1 cellular context compared by ENCODE assay signal in the genomic region with DNA sequence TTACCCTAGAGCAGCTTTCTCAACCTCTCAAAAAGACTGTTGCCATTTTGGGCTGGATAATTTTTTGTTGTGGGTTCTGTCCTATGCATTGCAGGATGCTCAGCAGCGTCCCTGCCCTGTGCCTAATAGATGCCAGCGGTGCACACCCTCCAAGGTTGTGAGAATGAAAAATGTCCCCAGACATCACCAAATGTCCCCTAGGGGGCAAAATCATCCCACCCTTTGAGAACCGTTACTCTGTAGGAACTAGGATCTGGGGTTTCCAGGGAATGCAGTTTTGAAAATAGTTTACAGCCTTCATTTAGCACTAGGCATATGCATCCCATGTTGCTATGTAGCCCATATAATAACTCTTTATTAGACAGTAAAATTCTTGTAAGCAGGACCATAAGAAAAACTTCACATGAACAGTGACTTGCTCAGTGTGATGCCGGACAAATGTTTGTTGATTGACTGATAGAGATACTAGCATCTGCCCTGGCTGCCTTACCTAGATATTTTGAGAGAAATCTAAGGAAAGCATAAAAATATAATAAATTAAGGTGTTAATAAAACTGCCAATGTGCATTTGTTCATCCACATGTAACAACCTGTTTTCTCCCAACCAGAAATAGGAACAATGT.
TF ChIP-seq lines count a peak whose summit lies in the region.

No MANE protein-coding gene starts in this region.

TF ChIP-seq in WTC11, 78 proteins besides CTCF, POLR2A, EP300 and RAD21 (continued from another document):
- TF ChIP-seq HMGA2 (CRISPR knock-in tag; IDR thresholded peaks at IDR 0.05), result no peak
- TF ChIP-seq, protein P1, sequence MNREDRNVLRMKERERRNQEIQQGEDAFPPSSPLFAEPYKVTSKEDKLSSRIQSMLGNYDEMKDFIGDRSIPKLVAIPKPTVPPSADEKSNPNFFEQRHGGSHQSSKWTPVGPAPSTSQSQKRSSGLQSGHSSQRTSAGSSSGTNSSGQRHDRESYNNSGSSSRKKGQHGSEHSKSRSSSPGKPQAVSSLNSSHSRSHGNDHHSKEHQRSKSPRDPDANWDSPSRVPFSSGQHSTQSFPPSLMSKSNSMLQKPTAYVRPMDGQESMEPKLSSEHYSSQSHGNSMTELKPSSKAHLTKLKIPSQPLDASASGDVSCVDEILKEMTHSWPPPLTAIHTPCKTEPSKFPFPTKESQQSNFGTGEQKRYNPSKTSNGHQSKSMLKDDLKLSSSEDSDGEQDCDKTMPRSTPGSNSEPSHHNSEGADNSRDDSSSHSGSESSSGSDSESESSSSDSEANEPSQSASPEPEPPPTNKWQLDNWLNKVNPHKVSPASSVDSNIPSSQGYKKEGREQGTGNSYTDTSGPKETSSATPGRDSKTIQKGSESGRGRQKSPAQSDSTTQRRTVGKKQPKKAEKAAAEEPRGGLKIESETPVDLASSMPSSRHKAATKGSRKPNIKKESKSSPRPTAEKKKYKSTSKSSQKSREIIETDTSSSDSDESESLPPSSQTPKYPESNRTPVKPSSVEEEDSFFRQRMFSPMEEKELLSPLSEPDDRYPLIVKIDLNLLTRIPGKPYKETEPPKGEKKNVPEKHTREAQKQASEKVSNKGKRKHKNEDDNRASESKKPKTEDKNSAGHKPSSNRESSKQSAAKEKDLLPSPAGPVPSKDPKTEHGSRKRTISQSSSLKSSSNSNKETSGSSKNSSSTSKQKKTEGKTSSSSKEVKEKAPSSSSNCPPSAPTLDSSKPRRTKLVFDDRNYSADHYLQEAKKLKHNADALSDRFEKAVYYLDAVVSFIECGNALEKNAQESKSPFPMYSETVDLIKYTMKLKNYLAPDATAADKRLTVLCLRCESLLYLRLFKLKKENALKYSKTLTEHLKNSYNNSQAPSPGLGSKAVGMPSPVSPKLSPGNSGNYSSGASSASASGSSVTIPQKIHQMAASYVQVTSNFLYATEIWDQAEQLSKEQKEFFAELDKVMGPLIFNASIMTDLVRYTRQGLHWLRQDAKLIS (CRISPR knock-in tag; IDR thresholded peaks at IDR 0.05; ENCODE audit: borderline replicate concordance), result no peak
- TF ChIP-seq, protein P2, sequence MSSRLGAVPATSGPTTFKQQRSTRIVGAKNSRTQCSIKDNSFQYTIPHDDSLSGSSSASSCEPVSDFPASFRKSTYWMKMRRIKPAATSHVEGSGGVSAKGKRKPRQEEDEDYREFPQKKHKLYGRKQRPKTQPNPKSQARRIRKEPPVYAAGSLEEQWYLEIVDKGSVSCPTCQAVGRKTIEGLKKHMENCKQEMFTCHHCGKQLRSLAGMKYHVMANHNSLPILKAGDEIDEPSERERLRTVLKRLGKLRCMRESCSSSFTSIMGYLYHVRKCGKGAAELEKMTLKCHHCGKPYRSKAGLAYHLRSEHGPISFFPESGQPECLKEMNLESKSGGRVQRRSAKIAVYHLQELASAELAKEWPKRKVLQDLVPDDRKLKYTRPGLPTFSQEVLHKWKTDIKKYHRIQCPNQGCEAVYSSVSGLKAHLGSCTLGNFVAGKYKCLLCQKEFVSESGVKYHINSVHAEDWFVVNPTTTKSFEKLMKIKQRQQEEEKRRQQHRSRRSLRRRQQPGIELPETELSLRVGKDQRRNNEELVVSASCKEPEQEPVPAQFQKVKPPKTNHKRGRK (CRISPR knock-in tag; IDR thresholded peaks at IDR 0.05; ENCODE audit: borderline replicate concordance), result no peak
